ENCODE assay signal across 20 cellular contexts in genomic region chr16:46811682-46812081, GRCh38.
"Had no signal": no experiment of that assay in that cellular context is flagged by ENCODE, and none has a peak within 500 bp of the region (broad histone marks: within the 10 kb centered on the region; RNA-seq: fewer than 3 reads in every experiment).

No MANE protein-coding gene starts in this region.

- H3K9me2 ChIP-seq: SK-N-SH had no signal

- H3K27ac ChIP-seq: HL-60 had no signal

- DNase-seq: Kasumi-1, KG1, MM.1S, NCI-H1092 treated with DMSO at 0.1 percent for 48 hours, NCI-H1436, NCI-H187, NCI-H2029, NCI-H2081 treated with DMSO at 0.1 percent for 48 hours, NCI-H2171, NCI-H226, NCI-H446, NCI-H510A, NCI-H524 treated with DMSO at 0.1 percent for 48 hours, NCI-H69, NCI-H774, Right ventricle myocardium superior, RPMI8226, SK-N-SH, SW 1271 had no signal

- H3K9ac ChIP-seq: SK-N-SH had no signal

- H3K4me2 ChIP-seq: SK-N-SH had no signal
